In the genomic region with DNA sequence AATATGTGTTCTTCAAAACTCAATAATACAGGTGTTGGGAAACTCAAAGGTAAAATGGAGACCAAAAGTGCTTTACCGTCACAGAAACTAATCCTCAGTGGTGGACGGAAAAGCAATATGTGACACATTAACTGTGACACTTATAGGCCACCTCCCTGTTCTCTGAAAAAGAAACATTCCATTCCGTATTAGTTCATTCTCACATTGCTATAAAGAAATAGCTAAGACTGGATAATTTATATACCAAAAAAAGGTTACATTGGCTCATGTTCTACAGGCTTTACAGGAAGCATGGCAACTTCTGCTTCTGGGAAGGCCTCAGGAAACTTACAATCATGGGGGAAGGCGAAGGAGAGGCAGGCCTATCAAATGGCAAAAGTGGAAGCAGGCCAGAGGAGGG, we compare ENCODE assay signal across 29 cellular contexts.
A peak's percentile ranks its signal among the peaks of the same experiment; 100 is the strongest.
DNase-seq lines count a peak whose midpoint lies in the region; ATAC-seq and TF ChIP-seq lines count a peak whose summit lies in the region.
"Had no signal": no experiment of that assay in that cellular context is flagged by ENCODE, and none has a peak within 500 bp of the region (broad histone marks: within the 10 kb centered on the region; RNA-seq: fewer than 3 reads in every experiment).

No MANE protein-coding gene starts in this region.

- H2BK120ac ChIP-seq in mesenchymal stem cell (ENCODE audit: low read depth, low read length), result peak overlapping the region; percentile 42

- H3K4ac ChIP-seq in mesenchymal stem cell (ENCODE audit: low read depth in 1 of 2, low read length in 2 of 2), result peak overlapping the region in 1 of 2 experiments; percentile 37

- in situ Hi-C loops in Caki2 (cut with HindIII; ENCODE audit: low pct_unique_long_range_greater_than_20kb, low sequenced_read_pairs), result no loop called here

- no peak overlapping the region for H2AK5ac ChIP-seq in mesenchymal stem cell (ENCODE audit: low read length, severe bottlenecking)

- peaks cover 5% of the 10 kb centered on the region; the same call in 1 of the 2 replicates for H3K4me1 ChIP-seq in PC-3 (ENCODE audit: insufficient read depth, low read length)
- no peaks in the 10 kb centered on the region for H3K4me1 ChIP-seq in mesenchymal stem cell (ENCODE audit: control insufficient read depth, insufficient read depth, low read depth, low read length)
- H3K4me1 ChIP-seq: colonic mucosa, esophagus squamous epithelium had no signal

- no peaks in the 10 kb centered on the region for H3K79me1 ChIP-seq in mesenchymal stem cell (replicated peaks; ENCODE audit: low read length, poor library complexity, severe bottlenecking)

- H3K9me2 ChIP-seq in PC-3 (replicated peaks; ENCODE audit: low read length), result no peaks in the 10 kb centered on the region

- no peaks in the 10 kb centered on the region for H3K9me3 ChIP-seq in PC-3 (ENCODE audit: low read length)
- no peaks in the 10 kb centered on the region for H3K9me3 ChIP-seq in mesenchymal stem cell (ENCODE audit: control insufficient read depth, low read length)
- H3K9me3 ChIP-seq: colonic mucosa, esophagus squamous epithelium had no signal

- no peaks in the 10 kb centered on the region for H3K27me3 ChIP-seq in PC-3 (ENCODE audit: low read length)
- H3K27me3 ChIP-seq in mesenchymal stem cell (ENCODE audit: control insufficient read depth in 1 of 2, insufficient read depth in 1 of 2, low read length in 2 of 2), result no peaks in the 10 kb centered on the region
- H3K27me3 ChIP-seq: colonic mucosa, esophagus squamous epithelium had no signal

- POLR2A ChIA-PET in PC-3 (lab: Charles Lee; ENCODE audit: unreplicated experiment), result no interaction called here
- POLR2A ChIA-PET in activated CD4-positive, alpha-beta memory T cell treated with anti-CD3 and anti-CD28 coated beads, Interleukin-2, amount 10 ng/mL, durations not matched to agents 7 days and 5 days (lab: Charles Lee), result no interaction called here

- no peak overlapping the region for H3K14ac ChIP-seq in mesenchymal stem cell (ENCODE audit: low read length in 2 of 2)

- no peak overlapping the region for H2BK15ac ChIP-seq in mesenchymal stem cell (ENCODE audit: low read depth, poor library complexity, severe bottlenecking)

- H3K36me3 ChIP-seq in PC-3 (ENCODE audit: low read depth, low read length) (no peaks in the 10 kb centered on the region), mesenchymal stem cell (ENCODE audit: control insufficient read depth in 1 of 2, insufficient read depth in 2 of 2, low read depth in 1 of 2, low read length in 2 of 2) (no peaks in the 10 kb centered on the region)
- H3K36me3 ChIP-seq: colonic mucosa, esophagus squamous epithelium had no signal

- BruUV-seq in PC-3 (replicated peaks; lab: Mats Ljungman, UMichigan), result no TSS peak

- H3K36me3 Mint-ChIP-seq in activated CD4-positive, alpha-beta memory T cell treated with anti-CD3 and anti-CD28 coated beads, Interleukin-2, amount 10 ng/mL, durations not matched to agents 7 days and 5 days (ENCODE audit: low read depth), result no peaks in the 10 kb centered on the region
- H3K36me3 Mint-ChIP-seq: CD14-positive monocyte, naive B cell, WTC11 had no signal

- no peak overlapping the region for H3K23ac ChIP-seq in mesenchymal stem cell (ENCODE audit: low read length in 2 of 2)

- no peaks in the 10 kb centered on the region for H4K20me1 ChIP-seq in PC-3 (ENCODE audit: low read length)

- CTCF ChIA-PET in PC-3 (lab: Charles Lee), result no interaction called here
- CTCF ChIA-PET in activated CD4-positive, alpha-beta memory T cell treated with anti-CD3 and anti-CD28 coated beads, Interleukin-2, amount 10 ng/mL, durations not matched to agents 7 days and 5 days (lab: Charles Lee), result no interaction called here

- WGBS in mesenchymal stem cell, result 94% methylated on average over 3 of the region's 4 CpGs

- no peak overlapping the region for H4K8ac ChIP-seq in mesenchymal stem cell (ENCODE audit: low read length)

- no peak overlapping the region for H2BK12ac ChIP-seq in mesenchymal stem cell (ENCODE audit: low read length in 2 of 2)

- H3K9ac ChIP-seq in PC-3 (ENCODE audit: low read length) (no peak overlapping the region), mesenchymal stem cell (ENCODE audit: low read length) (no peak overlapping the region)

- H3K4me3 ChIP-seq in PC-3 (ENCODE audit: low read length), result no peak overlapping the region
- no peak overlapping the region for H3K4me3 ChIP-seq in mesenchymal stem cell (ENCODE audit: insufficient read depth in 1 of 2, low read depth in 1 of 2, low read length in 2 of 2)
- H3K4me3 ChIP-seq: colonic mucosa, esophagus squamous epithelium had no signal

- DNase-seq in Caki2 (ENCODE audit: low read depth) (peak; percentile 52), PC-3 (peak; percentile 13), fibroblast of gingiva (ENCODE audit: low read depth) (peak; percentile 76), mesenchymal stem cell (peak; percentile 32), omental fat pad (ENCODE audit: low spot score) (no peak), left lobe of liver (ENCODE audit: low spot score) (no peak)
- DNase-seq in activated CD4-positive, alpha-beta memory T cell treated with anti-CD3 and anti-CD28 coated beads, Interleukin-2, amount 10 ng/mL, durations not matched to agents 7 days and 5 days, result no peak
- DNase-seq: activated CD4-positive, alpha-beta T cell treated with anti-CD3 and anti-CD28 coated beads, Interleukin-2, amount 50 U/mL, for 4 hours; activated gamma-delta T cell treated with Interleukin-2 at 50 U/mL for 16 hours; colonic mucosa; esophagus squamous epithelium; head of caudate nucleus; KG1; left colon; naive B cell; NCI-H1436 treated with DMSO at 0.1 percent for 48 hours; NCI-H2107; NCI-H446; occipital lobe; OCI-M1; retina; SHP77; stimulated activated CD4-positive, alpha-beta T cell treated with anti-CD3 and anti-CD28 coated beads, Interleukin-4, amount 100 ng/mL, for 4 hours; stimulated activated naive CD4-positive, alpha-beta T cell; SW 1271; T1000 had no signal

- TF ChIP-seq CTCF in PC-3 (conservative IDR thresholded peaks at IDR 0.05; ENCODE audit: low read depth, low read length) (no peak), omental fat pad (IDR thresholded peaks at IDR 0.05) (no peak)

- H3F3A ChIP-seq in PC-3 (ENCODE audit: low read length, unreplicated experiment), result no peaks in the 10 kb centered on the region

- no peak overlapping the region for H4K91ac ChIP-seq in mesenchymal stem cell (ENCODE audit: low read length)

- no peaks in the 10 kb centered on the region for H3K9me3 Mint-ChIP-seq in activated CD4-positive, alpha-beta memory T cell treated with anti-CD3 and anti-CD28 coated beads, Interleukin-2, amount 10 ng/mL, durations not matched to agents 7 days and 5 days
- H3K9me3 Mint-ChIP-seq: WTC11 had no signal

- H3K79me2 ChIP-seq in PC-3 (ENCODE audit: low read length), result no peaks in the 10 kb centered on the region

- H3K4me1 Mint-ChIP-seq in activated CD4-positive, alpha-beta memory T cell treated with anti-CD3 and anti-CD28 coated beads, Interleukin-2, amount 10 ng/mL, durations not matched to agents 7 days and 5 days, result no peaks in the 10 kb centered on the region
- H3K4me1 Mint-ChIP-seq: CD14-positive monocyte, naive B cell had no signal

- H3K27ac ChIP-seq in PC-3 (ENCODE audit: low read length) (no peak overlapping the region), mesenchymal stem cell (ENCODE audit: low read length, poor library complexity, severe bottlenecking) (peak overlapping the region; percentile 84)
- H3K27ac ChIP-seq: colonic mucosa had no signal

- ATAC-seq in PC-3 (no peak), GM21825 (IDR thresholded peaks at IDR 0.05; ENCODE audit: unreplicated experiment) (no peak), omental fat pad (ENCODE audit: low FRiP score) (no peak), left lobe of liver (no peak)
- ATAC-seq: left colon, WTC11 had no signal

- H3K27me3 Mint-ChIP-seq in activated CD4-positive, alpha-beta memory T cell treated with anti-CD3 and anti-CD28 coated beads, Interleukin-2, amount 10 ng/mL, durations not matched to agents 7 days and 5 days, result no peaks in the 10 kb centered on the region

- H3K4me2 ChIP-seq in PC-3 (ENCODE audit: low read length), result no peak overlapping the region
- H3K4me2 ChIP-seq in mesenchymal stem cell (ENCODE audit: low read length, poor library complexity, severe bottlenecking), result no peak overlapping the region

- no peak overlapping the region for H2AFZ ChIP-seq in PC-3 (ENCODE audit: low read length)
- no peak overlapping the region for H2AFZ ChIP-seq in mesenchymal stem cell (ENCODE audit: low read depth, low read length)

- H2BK5ac ChIP-seq in mesenchymal stem cell (ENCODE audit: low read depth, low read length, poor library complexity, severe bottlenecking), result peak overlapping the region; percentile 61

- intact Hi-C loops in PC-3 (cut with micrococcal nuclease), result no loop called here

- H3K18ac ChIP-seq in mesenchymal stem cell (ENCODE audit: low read depth in 1 of 2, low read length in 2 of 2), result no peak overlapping the region

- H3K4me3 Mint-ChIP-seq in activated CD4-positive, alpha-beta memory T cell treated with anti-CD3 and anti-CD28 coated beads, Interleukin-2, amount 10 ng/mL, durations not matched to agents 7 days and 5 days, result no peak overlapping the region
- H3K4me3 Mint-ChIP-seq: CD14-positive monocyte, naive B cell, WTC11 had no signal

- H3K27ac Mint-ChIP-seq in activated CD4-positive, alpha-beta memory T cell treated with anti-CD3 and anti-CD28 coated beads, Interleukin-2, amount 10 ng/mL, durations not matched to agents 7 days and 5 days, result no peak overlapping the region
- H3K27ac Mint-ChIP-seq: CD14-positive monocyte, naive B cell, WTC11 had no signal

Comparison
In these comparisons a context has a peak if more than half of its experiments do, and no peak if none do; other contexts are left out.
1. DNase-seq: peak in Caki2 (single experiment), PC-3 (single experiment), fibroblast of gingiva (single experiment) and mesenchymal stem cell (single experiment); none in omental fat pad (single experiment), left lobe of liver (single experiment) and activated CD4-positive, alpha-beta memory T cell treated with anti-CD3 and anti-CD28 coated beads, Interleukin-2, amount 10 ng/mL, durations not matched to agents 7 days and 5 days (single experiment).